In the genomic region with DNA sequence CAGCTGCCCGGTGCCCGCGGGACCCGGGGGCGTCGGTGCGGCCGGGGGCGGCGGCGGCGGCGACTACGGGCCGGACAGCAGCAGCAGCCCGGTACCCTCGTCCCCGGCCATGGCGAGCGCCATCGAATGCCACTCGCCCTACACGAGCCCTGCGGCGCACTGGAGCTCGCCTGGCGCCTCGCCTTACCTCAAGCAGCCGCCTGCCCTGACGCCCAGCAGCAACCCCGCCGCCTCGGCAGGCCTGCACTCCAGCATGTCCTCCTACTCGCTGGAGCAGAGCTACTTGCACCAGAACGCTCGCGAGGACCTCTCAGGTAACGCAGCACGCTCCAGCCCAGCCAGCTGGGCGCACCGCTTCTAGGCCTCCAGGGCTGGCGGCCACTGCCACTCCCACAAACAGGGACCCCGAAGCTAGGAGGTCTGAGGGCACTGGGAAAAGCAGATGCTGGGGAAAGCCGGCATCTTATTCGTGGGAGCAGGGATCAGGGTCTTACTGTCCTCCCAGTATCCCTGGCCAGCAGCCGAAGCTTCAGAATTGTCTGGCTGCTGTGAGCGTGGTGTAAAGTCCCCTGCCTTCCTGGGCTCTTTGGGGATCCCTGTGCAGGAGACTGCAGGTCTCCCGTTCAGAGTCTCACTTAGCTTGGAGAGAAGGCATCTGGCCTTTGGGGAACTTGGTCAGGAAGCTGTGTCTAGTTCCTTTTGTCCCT, we compare ENCODE assay signal across 10 cellular contexts. TPM values are rescaled to one million over a fixed set of nuclear protein-coding genes. Genes with fewer than 3 reads are reported as not detected.
DNase-seq lines count a peak whose midpoint lies in the region; ATAC-seq and TF ChIP-seq lines count a peak whose summit lies in the region.
"Had no signal": no experiment of that assay in that cellular context is flagged by ENCODE, and none has a peak within 500 bp of the region (broad histone marks: within the 10 kb centered on the region; RNA-seq: fewer than 3 reads in every experiment).

No MANE protein-coding gene starts in this region.

- H3K36me3 ChIP-seq in Peyer's patch, result no peaks in the 10 kb centered on the region
- H3K36me3 ChIP-seq in fibroblast of lung (ENCODE audit: control insufficient read depth, insufficient read depth, low read length), result peaks cover 12% of the 10 kb centered on the region

- peak overlapping the region; percentile 89 for H3K4me2 ChIP-seq in fibroblast of lung (ENCODE audit: extremely low read depth, insufficient read depth, low read length)

- peak; percentile 61 for DNase-seq in Daoy (ENCODE audit: low read depth)
- DNase-seq in Peyer's patch, result no peak
- peak in 1 of 2 donors; percentile 47 for DNase-seq in fibroblast of lung (ENCODE audit: low read depth in 2 of 2)
- no peak for DNase-seq in retinal pigment epithelial cell (ENCODE audit: low read depth)
- DNase-seq in NOMO-1 (lab: John Stamatoyannopoulos, UW; ENCODE audit: unreplicated experiment in 2 of 2), result no peak
- no peak for DNase-seq in effector CD4-positive, alpha-beta T cell
- DNase-seq: stimulated activated CD4-positive, alpha-beta T cell treated with anti-CD3 and anti-CD28 coated beads, Interleukin-1b, Interleukin-23, amount 100 ng/mL, for 48 hours had no signal

- H3K4me1 ChIP-seq in Peyer's patch (peaks cover 0 to 13% (median 4%) of the 10 kb centered on the region in 4 donors), fibroblast of lung (ENCODE audit: control insufficient read depth, extremely low read depth, insufficient read depth, low read length) (peaks cover 7% of the 10 kb centered on the region)
- H3K4me1 ChIP-seq: foreskin keratinocyte had no signal

- peak overlapping the region; percentile 34 to 61 (median 48) for H3K4me3 ChIP-seq in Peyer's patch
- H3K4me3 ChIP-seq in fibroblast of lung (replicated peaks in 1 of 4; ENCODE audit: control extremely low read depth in 1 of 4, insufficient read depth in 1 of 4, low read depth in 3 of 4, low read length in 4 of 4), result peak overlapping the region; percentile 96 to 99 (median 98)
- H3K4me3 ChIP-seq in retinal pigment epithelial cell (ENCODE audit: low read length), result peak overlapping the region; percentile 19

- no peak overlapping the region for H2AFZ ChIP-seq in fibroblast of lung (ENCODE audit: low read length)

- peak overlapping the region; percentile 87 for H3K9ac ChIP-seq in fibroblast of lung (ENCODE audit: insufficient read depth, low read length)

- TF ChIP-seq POLR2A in Peyer's patch (IDR thresholded peaks at IDR 0.05), result no peak

- H4K20me1 ChIP-seq in fibroblast of lung (ENCODE audit: control insufficient read depth, extremely low read depth, insufficient read depth, low read length), result no peaks in the 10 kb centered on the region

- H3K27ac ChIP-seq in Peyer's patch (peak overlapping the region; percentile 35 to 90 (median 77)), fibroblast of lung (ENCODE audit: insufficient read depth, low read length) (peak overlapping the region; percentile 84)
- H3K27ac ChIP-seq: foreskin keratinocyte had no signal

- peaks cover 0 to 34% of the 10 kb centered on the region in 2 donors for H3K27me3 ChIP-seq in Peyer's patch
- H3K27me3 ChIP-seq in fibroblast of lung (ENCODE audit: control insufficient read depth, insufficient read depth, low read length), result no peaks in the 10 kb centered on the region

- no peak for ATAC-seq in HG03135 (IDR thresholded peaks at IDR 0.05; ENCODE audit: unreplicated experiment)
- ATAC-seq in GM21381 (IDR thresholded peaks at IDR 0.05; ENCODE audit: unreplicated experiment), result no peak

- TF ChIP-seq CTCF in Peyer's patch (IDR thresholded peaks at IDR 0.05), result no peak
- no peak for TF ChIP-seq CTCF in fibroblast of lung (conservative IDR thresholded peaks at IDR 0.05 in 1 of 2, IDR thresholded peaks at IDR 0.05 in 1 of 2; ENCODE audit: low read depth in 1 of 2, low read length in 2 of 2)
- no peak for TF ChIP-seq CTCF in retinal pigment epithelial cell (conservative IDR thresholded peaks at IDR 0.05; ENCODE audit: low read depth, low read length)

- H3K9me3 ChIP-seq in Peyer's patch (no peaks in the 10 kb centered on the region), fibroblast of lung (ENCODE audit: control insufficient read depth, insufficient read depth, low read depth, low read length) (no peaks in the 10 kb centered on the region)

- H3K79me2 ChIP-seq in fibroblast of lung (ENCODE audit: control insufficient read depth, insufficient read depth, low read length), result peaks cover 97% of the 10 kb centered on the region

RNA-seq across cellular contexts. Expression of a gene that starts 1.6 kb away (rescaled TPM):
- total RNA-seq in Daoy (2014; rRNA removed; shearing (Covaris generic)), result 1.6 and 2.7 TPM in 2 replicates
- total RNA-seq in Peyer's patch (10 to 100 TPM in 1 of 4 donors, 1 to 10 TPM in 3; 4.0 to 14.0 (median 8.0) TPM), fibroblast of lung (29.3 and 32.9 TPM in 2 replicates)
- polyA plus RNA-seq in fibroblast of lung, result 42.5 and 51.7 TPM in 2 replicates
- polyA plus RNA-seq in fibroblast of lung (2012), result 43.8 and 52.1 TPM in 2 replicates
- 51.3 and 72.9 TPM in 2 replicates for polyA minus RNA-seq in fibroblast of lung (ENCODE audit: low replicate concordance)

Comparison
In these comparisons a context has a peak if more than half of its experiments do, and no peak if none do; other contexts are left out.
1. H3K4me3 ChIP-seq: peak in every context shown above with its lines; median percentile 98 in fibroblast of lung; 48 in Peyer's patch; 19 in retinal pigment epithelial cell.